ENCODE assay signal across 8 cellular contexts in genomic region chr3:12287727-12288465, GRCh38. TPM values are rescaled to one million over a fixed set of nuclear protein-coding genes. Genes with fewer than 3 reads are reported as not detected.
A peak's percentile ranks its signal among the peaks of the same experiment; 100 is the strongest.
DNase-seq lines count a peak whose midpoint lies in the region; TF ChIP-seq lines count a peak whose summit lies in the region.

No MANE protein-coding gene starts in this region.

- H3K27ac ChIP-seq in HL-60 (replicated peaks) (peak overlapping the region; percentile 64), iPS-20b (ENCODE audit: low read length) (no peak overlapping the region), Karpas-422 (ENCODE audit: low read length) (no peak overlapping the region)

- H3K4me2 ChIP-seq in Karpas-422 (ENCODE audit: low read depth, low read length, poor library complexity, severe bottlenecking) = no peak overlapping the region

- H3K9ac ChIP-seq in iPS-20b (ENCODE audit: low read depth, low read length) (no peak overlapping the region), Karpas-422 (ENCODE audit: low read length) (no peak overlapping the region)

- H3K9me3 ChIP-seq in iPS-20b (ENCODE audit: insufficient read depth, low read depth, low read length) = no peaks in the 10 kb centered on the region
- no peaks in the 10 kb centered on the region for H3K9me3 ChIP-seq in Karpas-422 (ENCODE audit: low read length)

- H3K4me1 ChIP-seq in iPS-20b (ENCODE audit: insufficient read depth, low read length) = no peaks in the 10 kb centered on the region
- H3K4me1 ChIP-seq in Karpas-422 (ENCODE audit: low read length) = no peaks in the 10 kb centered on the region

- H3K27me3 ChIP-seq in HL-60 (ENCODE audit: insufficient read depth, poor library complexity, severe bottlenecking) (no peaks in the 10 kb centered on the region), iPS-20b (ENCODE audit: insufficient read depth, low read length) (peaks cover 76% of the 10 kb centered on the region), Karpas-422 (ENCODE audit: low read length) (no peaks in the 10 kb centered on the region; the same call in 1 of the 2 replicates)

- no peaks in the 10 kb centered on the region for H3K9me2 ChIP-seq in Karpas-422 (replicated peaks; ENCODE audit: insufficient read depth, low read length)

- H3K36me3 ChIP-seq in iPS-20b (ENCODE audit: insufficient read depth, low read depth, low read length) (no peaks in the 10 kb centered on the region), Karpas-422 (ENCODE audit: insufficient read depth, low read length) (no peaks in the 10 kb centered on the region)

- peak; percentile 57 for DNase-seq in CD1c-positive myeloid dendritic cell (ENCODE audit: extremely low spot score)
- peak in 1 of 2 experiments; percentile 33 for DNase-seq in HL-60 (ENCODE audit: low read depth in 1 of 2, low spot score in 1 of 2)
- DNase-seq in astrocyte of the spinal cord (ENCODE audit: low read depth, low spot score) = no peak
- DNase-seq in stimulated activated CD8-positive, alpha-beta memory T cell treated with anti-CD3 and anti-CD28 coated beads, Interleukin-4, amount 100 ng/mL, for 48 hours = peak; percentile 36
- no peak for DNase-seq in Karpas-422
- no peak for DNase-seq in NCI-H187 treated with DMSO at 0.1 percent for 48 hours (lab: John Stamatoyannopoulos, UW)
- no peak for DNase-seq in activated naive CD4-positive, alpha-beta T cell treated with anti-CD3 and anti-CD28 coated beads, Interleukin-2, amount 50 U/mL, for 16 hours

- in situ Hi-C loops in astrocyte of the spinal cord (cut with HindIII; ENCODE audit: low sequenced_read_pairs) = no loop called here

- H2AFZ ChIP-seq in Karpas-422 (ENCODE audit: low read length) = no peak overlapping the region

- no peaks in the 10 kb centered on the region for H3K79me2 ChIP-seq in Karpas-422 (ENCODE audit: low read length)

- TF ChIP-seq CTCF in HL-60 (IDR thresholded peaks at IDR 0.05; ENCODE audit: insufficient read depth, low read length) = no peak
- no peak for TF ChIP-seq CTCF in astrocyte of the spinal cord (IDR thresholded peaks at IDR 0.05; ENCODE audit: low read depth, low read length)

- H3K4me3 ChIP-seq in HL-60 (replicated peaks; ENCODE audit: insufficient read depth, low read length) = peak overlapping the region; percentile 76
- H3K4me3 ChIP-seq in astrocyte of the spinal cord (ENCODE audit: low read depth, low read length) = peak overlapping the region; percentile 81
- H3K4me3 ChIP-seq in iPS-20b (ENCODE audit: low read length) = peak overlapping the region; percentile 67
- no peak overlapping the region for H3K4me3 ChIP-seq in Karpas-422 (ENCODE audit: low read length)

- H4K20me1 ChIP-seq in Karpas-422 (ENCODE audit: insufficient read depth, low read depth, low read length) = no peaks in the 10 kb centered on the region

RNA-seq across cellular contexts. Expression of gene PPARG, which starts 1.0 kb away (rescaled TPM):
- total RNA-seq in Karpas-422 (2014; rRNA removed; shearing (Covaris generic); ENCODE audit: low replicate concordance) = not detected in 2 replicates

Comparison
In these comparisons a context has a peak if more than half of its experiments do, and no peak if none do; other contexts are left out.
1. DNase-seq: peak in CD1c-positive myeloid dendritic cell (single experiment) and stimulated activated CD8-positive, alpha-beta memory T cell treated with anti-CD3 and anti-CD28 coated beads, Interleukin-4, amount 100 ng/mL, for 48 hours (single experiment); none in astrocyte of the spinal cord (single experiment), Karpas-422 (single experiment), NCI-H187 treated with DMSO at 0.1 percent for 48 hours (single experiment) and activated naive CD4-positive, alpha-beta T cell treated with anti-CD3 and anti-CD28 coated beads, Interleukin-2, amount 50 U/mL, for 16 hours (single experiment).